In genomic region chr12:96502477-96502876, GRCh38 we compare ENCODE assay signal across 8 cellular contexts. TPM values are rescaled to one million over a fixed set of nuclear protein-coding genes. Genes with fewer than 3 reads are reported as not detected.
DNase-seq lines count a peak whose midpoint lies in the region; ATAC-seq lines count a peak whose summit lies in the region.

No MANE protein-coding gene starts in this region.

- ATAC-seq in GM19025 (IDR thresholded peaks at IDR 0.05; ENCODE audit: low read depth, unreplicated experiment), result peak; percentile 48
- peak; percentile 66 for ATAC-seq in HG02763 (IDR thresholded peaks at IDR 0.05; ENCODE audit: unreplicated experiment)
- peak; percentile 40 for ATAC-seq in T-helper 17 cell
- ATAC-seq in naive thymus-derived CD8-positive, alpha-beta T cell, result no peak

- no peaks in the 10 kb centered on the region for H3K36me3 Mint-ChIP-seq in T-helper 17 cell (ENCODE audit: low read depth)
- H3K36me3 Mint-ChIP-seq in naive thymus-derived CD8-positive, alpha-beta T cell, result no peaks in the 10 kb centered on the region

- H3K27me3 Mint-ChIP-seq in T-helper 17 cell, result no peaks in the 10 kb centered on the region
- no peaks in the 10 kb centered on the region for H3K27me3 Mint-ChIP-seq in naive thymus-derived CD8-positive, alpha-beta T cell

- no peak overlapping the region for H3K4me3 Mint-ChIP-seq in T-helper 17 cell
- H3K4me3 Mint-ChIP-seq in naive thymus-derived CD8-positive, alpha-beta T cell, result peak overlapping the region in 2 of 10 donors; percentile 24 to 36

- DNase-seq in T-helper 17 cell, result no peak
- no peak for DNase-seq in naive thymus-derived CD8-positive, alpha-beta T cell
- no peak for DNase-seq in NCI-H748 (lab: John Stamatoyannopoulos, UW; ENCODE audit: unreplicated experiment)
- no peak for DNase-seq in NCI-H2107 treated with DMSO at 0.1 percent for 48 hours (lab: John Stamatoyannopoulos, UW; ENCODE audit: unreplicated experiment)
- no peak for DNase-seq in retina
- no peak for DNase-seq in hypothalamus (lab: John Stamatoyannopoulos, UW)

- POLR2A ChIA-PET in naive thymus-derived CD8-positive, alpha-beta T cell (lab: Charles Lee), result interaction anchor here (1.6 to 2.0 kb wide), 2 partner anchors 12 to 14 kb away, joined by 4 to 9 read pairs; no protein-coding TSS in a partner anchor

- no peaks in the 10 kb centered on the region for H3K9me3 Mint-ChIP-seq in naive thymus-derived CD8-positive, alpha-beta T cell

- no peaks in the 10 kb centered on the region for H3K9me3 ChIP-seq in T-helper 17 cell (ENCODE audit: control insufficient read depth, low read length, poor library complexity, severe bottlenecking)

- peak overlapping the region; percentile 96 for H3K27ac Mint-ChIP-seq in T-helper 17 cell
- peak overlapping the region in 9 of 10 donors; percentile 43 to 91 (median 80) for H3K27ac Mint-ChIP-seq in naive thymus-derived CD8-positive, alpha-beta T cell

- peaks cover 32% of the 10 kb centered on the region for H3K4me1 Mint-ChIP-seq in T-helper 17 cell
- H3K4me1 Mint-ChIP-seq in naive thymus-derived CD8-positive, alpha-beta T cell, result peaks cover 21 to 45% (median 41%) of the 10 kb centered on the region in 4 donors

RNA-seq across cellular contexts. Expression of gene CFAP54, which starts 13.1 kb away (rescaled TPM):
- 1 to 10 TPM; 1.2 to 1.3 TPM for total RNA-seq in T-helper 17 cell
- total RNA-seq in naive thymus-derived CD8-positive, alpha-beta T cell, result under 1 TPM; 0.49 to 0.82 TPM
- polyA plus RNA-seq in naive thymus-derived CD8-positive, alpha-beta T cell, result not detected

Comparison
In these comparisons a context has a peak if more than half of its experiments do, and no peak if none do; other contexts are left out.
1. ATAC-seq: peak in GM19025 (single experiment), HG02763 (single experiment) and T-helper 17 cell (single experiment); none in naive thymus-derived CD8-positive, alpha-beta T cell (0 of 2).